ENCODE assay signal across 27 cellular contexts in the genomic region with DNA sequence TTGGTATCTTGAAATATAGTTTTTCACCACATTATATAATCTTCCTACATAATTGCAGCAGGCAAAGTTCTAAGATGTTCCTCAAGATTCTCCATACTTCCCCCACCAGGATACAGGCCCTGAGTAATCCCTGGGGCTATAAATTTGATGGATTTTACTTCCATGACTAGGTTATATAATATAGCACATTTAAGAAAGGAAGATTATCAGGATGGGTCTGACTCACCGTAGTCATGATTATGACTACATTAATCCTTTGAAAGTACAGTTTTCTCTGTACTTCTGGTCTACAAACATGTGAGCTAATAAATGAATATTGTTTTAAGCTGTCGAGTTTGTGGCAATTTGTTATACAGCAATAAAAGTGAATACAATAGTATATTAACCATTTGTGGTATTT.
"Had no signal": no experiment of that assay in that cellular context is flagged by ENCODE, and none has a peak within 500 bp of the region (broad histone marks: within the 10 kb centered on the region; RNA-seq: fewer than 3 reads in every experiment).

No MANE protein-coding gene starts in this region.

- H3K9me3 ChIP-seq: esophagus squamous epithelium, mucosa of descending colon, vagina had no signal

- H3K27ac ChIP-seq: epithelial cell of prostate, esophagus squamous epithelium, skin epidermis, vagina had no signal

- H3K36me3 ChIP-seq: esophagus squamous epithelium, vagina had no signal

- FAIRE-seq: keratinocyte had no signal

- H3K27me3 ChIP-seq: esophagus squamous epithelium, vagina had no signal

- H3K4me1 ChIP-seq: esophagus squamous epithelium, vagina had no signal

- DNase-seq: activated CD4-positive, alpha-beta memory T cell treated with anti-CD3 and anti-CD28 coated beads, Interleukin-2, amount 10 ng/mL, durations not matched to agents 7 days and 5 days; activated CD4-positive, alpha-beta T cell treated with anti-CD3 and anti-CD28 coated beads for 1 hour; activated CD4-positive, alpha-beta T cell treated with anti-CD3 and anti-CD28 coated beads, Interleukin-2, amount 10 ng/mL, durations not matched to agents 7 days and 5 days; activated CD8-positive, alpha-beta memory T cell treated with anti-CD3 and anti-CD28 coated beads, Interleukin-2, amount 50 U/mL, for 48 hours; activated gamma-delta T cell; activated naive CD4-positive, alpha-beta T cell treated with anti-CD3 and anti-CD28 coated beads, Interleukin-2, amount 10 ng/mL, durations not matched to agents 7 days and 5 days; activated naive CD8-positive, alpha-beta T cell treated with anti-CD3 and anti-CD28 coated beads, Interleukin-2, amount 10 ng/mL, durations not matched to agents 7 days and 5 days; activated T-cell treated with anti-CD3 and anti-CD28 coated beads, Interleukin-2, amount 50 U/mL, for 24 hours; amniotic stem cell; dermis blood vessel endothelial cell; effector CD4-positive, alpha-beta T cell; esophagus squamous epithelium; hippocampal formation; left cardiac atrium; left ventricle myocardium superior; mucosa of descending colon; posterior cingulate gyrus; stimulated activated CD4-positive, alpha-beta T cell treated with anti-CD3 and anti-CD28 coated beads, Interleukin-12 subunit alpha, Interleukin-12 subunit beta, amount 100 ng/mL, for 4 hours; stimulated activated CD4-positive, alpha-beta T cell treated with anti-CD3 and anti-CD28 coated beads, Interleukin-4, amount 100 ng/mL, for 24 hours; stimulated activated naive CD8-positive, alpha-beta T cell treated with anti-CD3 and anti-CD28 coated beads, Interleukin-15, amount 100 ng/mL, for 72 hours; substantia nigra; T-helper 17 cell; T1000 had no signal

- H3K4me3 ChIP-seq: esophagus squamous epithelium, mucosa of descending colon, skin epidermis, vagina had no signal
